In the genomic region with DNA sequence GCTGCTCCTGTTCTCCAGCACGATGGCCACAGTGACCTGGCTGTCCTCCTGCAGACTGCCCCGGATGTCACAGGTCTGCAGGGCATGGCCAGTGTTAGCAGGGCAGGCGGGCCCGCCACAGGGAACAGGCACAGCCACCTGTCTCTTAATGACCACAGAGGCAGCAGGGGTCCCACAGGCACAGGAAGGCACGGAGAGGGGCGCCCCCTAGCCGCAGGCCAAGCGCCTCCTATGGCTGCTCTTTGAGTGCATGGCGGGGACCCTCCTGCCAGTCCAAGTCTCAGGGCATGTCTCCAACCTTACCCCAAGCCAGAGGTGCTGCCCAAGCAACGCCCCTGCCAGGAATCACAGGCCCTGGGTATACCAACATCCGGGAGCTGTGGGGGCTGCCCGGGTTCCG, we compare ENCODE assay signal across 1 cellular context.
TF ChIP-seq lines count a peak whose summit lies in the region.

No MANE protein-coding gene starts in this region.

TF ChIP-seq in HCT116, 20 proteins besides CTCF, POLR2A, EP300 and RAD21:
- TF ChIP-seq SRF (IDR thresholded peaks at IDR 0.05; ENCODE audit: low read depth) (no peak), EZH2 (IDR thresholded peaks at IDR 0.05) (no peak), SIN3A (IDR thresholded peaks at IDR 0.05; ENCODE audit: low read depth) (no peak)
